ENCODE assay signal across 8 cellular contexts in genomic region chr9:130172858-130173461, GRCh38. TPM values are rescaled to one million over a fixed set of nuclear protein-coding genes. Genes with fewer than 3 reads are reported as not detected.
DNase-seq lines count a peak whose midpoint lies in the region; ATAC-seq, FAIRE-seq and TF ChIP-seq lines count a peak whose summit lies in the region.

No MANE protein-coding gene starts in this region.

- intact Hi-C loops in dorsolateral prefrontal cortex (cut with DNase I) = loop anchor here (5.0 kb wide), 2 partner anchors 36 to 64 kb away; no protein-coding TSS in a partner anchor
- intact Hi-C loops in stomach (cut with DNase I; ENCODE audit: low total_unique reads) = no loop called here

- DNase-seq in HTR-8/SVneo (ENCODE audit: insufficient read length, low spot score) (no peak), dorsolateral prefrontal cortex (peak in 2 of 10 donors; percentile 62 to 78), stomach (no peak), NCI-H510A (lab: John Stamatoyannopoulos, UW) (no peak), iPS-NIHi7 (ENCODE audit: extremely low spot score) (no peak)
- peak; percentile 47 for DNase-seq in activated CD4-positive, alpha-beta T cell treated with anti-CD3 and anti-CD28 coated beads for 48 hours

- H3K27ac ChIP-seq in dorsolateral prefrontal cortex (peak overlapping the region in 55 of 59 donors; percentile 23 to 93 (median 77)), muscle layer of duodenum (ENCODE audit: low read length) (peak overlapping the region; percentile 77), stomach (peak overlapping the region in 4 of 5 donors; percentile 56 to 91 (median 83))

- H3K27me3 ChIP-seq in dorsolateral prefrontal cortex (no peaks in the 10 kb centered on the region), muscle layer of duodenum (ENCODE audit: low read depth, low read length) (no peaks in the 10 kb centered on the region), stomach (peaks cover 0 to 31% (median 13%) of the 10 kb centered on the region in 3 donors)

- TF ChIP-seq CTCF in dorsolateral prefrontal cortex (IDR thresholded peaks at IDR 0.05 in 54 of 56, conservative IDR thresholded peaks at IDR 0.05 in 2 of 56; ENCODE audit: low read depth in 1 of 56, partially characterized antibody in 56 of 56) (peak in 3 of 56 donors; percentile 9 to 15 (median 10)), stomach (IDR thresholded peaks at IDR 0.05) (no peak)

- H3K36me3 ChIP-seq in muscle layer of duodenum (ENCODE audit: control insufficient read depth in 1 of 2, insufficient read depth in 2 of 2, low read length in 2 of 2) (no peaks in the 10 kb centered on the region), stomach (no peaks in the 10 kb centered on the region)

- 3 to 7% (median 4%) methylated on average over 8 to 55 of the region's 55 CpGs for WGBS in stomach, 5 donors

- no peak for TF ChIP-seq POLR2A in stomach (IDR thresholded peaks at IDR 0.05)

- FAIRE-seq in HTR-8/SVneo (lab: Jason Lieb, UNC) = peak; percentile 9

- H3K4me1 ChIP-seq in muscle layer of duodenum (ENCODE audit: control insufficient read depth in 1 of 2, insufficient read depth in 2 of 2, low read length in 2 of 2) (peaks cover 0 to 42% of the 10 kb centered on the region in 2 donors), stomach (peaks cover 20 to 47% (median 27%) of the 10 kb centered on the region in 4 donors)

- H3K4me3 ChIP-seq in dorsolateral prefrontal cortex (peak overlapping the region; percentile 54 to 80 (median 68)), muscle layer of duodenum (ENCODE audit: low read depth in 1 of 2, low read length in 2 of 2) (peak overlapping the region; percentile 77), stomach (peak overlapping the region; percentile 58 to 71 (median 62))

- H3K9me3 ChIP-seq in muscle layer of duodenum (ENCODE audit: control insufficient read depth in 1 of 2, low read length in 2 of 2) = no peaks in the 10 kb centered on the region
- no peaks in the 10 kb centered on the region for H3K9me3 ChIP-seq in stomach

- ATAC-seq in GM18909 (IDR thresholded peaks at IDR 0.05; ENCODE audit: poor library complexity, unreplicated experiment) = no peak

- TF ChIP-seq EP300 in stomach (IDR thresholded peaks at IDR 0.05) = no peak

RNA-seq across cellular contexts. Expression of gene NCS1, which starts 0.8 kb away (rescaled TPM):
- total RNA-seq in dorsolateral prefrontal cortex (100 to 1,000 TPM; 134 to 718 (median 501) TPM), stomach (10 to 100 TPM; 12.8 to 50.0 (median 16.7) TPM)
- polyA plus RNA-seq in stomach = 10 to 100 TPM in 1 of 3 donors, 1 to 10 TPM in 2; 3.2 to 26.0 (median 6.4) TPM
